In the genomic region with DNA sequence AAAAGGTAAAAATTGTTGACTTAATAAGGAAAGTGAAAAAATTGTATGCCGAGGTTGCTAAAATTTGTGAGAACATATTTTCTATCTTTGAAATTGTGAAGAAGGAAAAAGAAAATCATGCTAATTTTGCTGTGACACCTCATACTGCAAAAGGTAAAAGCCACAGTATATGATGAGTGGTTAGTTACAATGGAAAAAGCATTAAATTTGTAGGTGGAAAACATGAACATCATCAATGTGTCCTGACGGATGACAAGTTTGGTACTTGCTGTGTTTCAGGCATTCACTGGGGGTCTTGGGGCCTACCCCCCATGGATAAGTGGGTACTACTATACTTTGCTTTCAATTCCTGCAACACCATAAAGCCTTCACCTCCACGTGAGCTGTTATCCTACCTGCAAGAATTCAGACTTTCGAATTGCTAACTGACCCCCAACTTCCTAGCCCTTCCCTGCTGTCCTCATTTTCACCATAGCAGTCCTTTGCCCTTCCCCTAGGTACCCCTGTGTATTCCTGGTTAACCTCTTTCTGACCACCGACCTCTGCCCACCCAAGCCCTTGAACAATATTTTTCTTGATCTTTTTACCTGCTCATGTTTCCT, we compare ENCODE assay signal across 9 cellular contexts.
DNase-seq lines count a peak whose midpoint lies in the region; ATAC-seq and TF ChIP-seq lines count a peak whose summit lies in the region.
"Had no signal": no experiment of that assay in that cellular context is flagged by ENCODE, and none has a peak within 500 bp of the region (broad histone marks: within the 10 kb centered on the region; RNA-seq: fewer than 3 reads in every experiment).

No MANE protein-coding gene starts in this region.

- H3K9me3 ChIP-seq in left ventricle myocardium inferior (replicated peaks) (no peaks in the 10 kb centered on the region), transverse colon (no peaks in the 10 kb centered on the region)

- H3K4me1 Mint-ChIP-seq in T-helper 2 cell treated with Interferon-gamma antibody and Interleukin-4, amounts not matched to agents 5 μg/mL and 100 μg/mL, for 36 hours (ENCODE audit: low read depth): peaks cover 59% of the 10 kb centered on the region
- peaks cover 18% of the 10 kb centered on the region for H3K4me1 Mint-ChIP-seq in endothelial cell (ENCODE audit: unreplicated experiment)

- peaks cover 6% of the 10 kb centered on the region for H3K36me3 Mint-ChIP-seq in T-helper 2 cell treated with Interferon-gamma antibody and Interleukin-4, amounts not matched to agents 5 μg/mL and 100 μg/mL, for 36 hours (ENCODE audit: low read depth)
- H3K36me3 Mint-ChIP-seq in endothelial cell (ENCODE audit: low read depth, unreplicated experiment): no peaks in the 10 kb centered on the region

- intact Hi-C loops in left ventricle myocardium inferior (cut with micrococcal nuclease): no loop called here
- intact Hi-C loops in left ventricle myocardium superior (cut with micrococcal nuclease): loop anchor here (10.0 kb wide), 1 partner anchor 54 kb away; no protein-coding TSS in a partner anchor
- intact Hi-C loops in transverse colon (cut with DNase I; ENCODE audit: low total_unique reads): loop anchor here (10.0 kb wide), 1 partner anchor 64 kb away; the partner anchor contains the start of gene RAB7A

- TF ChIP-seq POLR2A in transverse colon (IDR thresholded peaks at IDR 0.05): no peak

- H3K27ac Mint-ChIP-seq in T-helper 2 cell treated with Interferon-gamma antibody and Interleukin-4, amounts not matched to agents 5 μg/mL and 100 μg/mL, for 36 hours: peak overlapping the region; percentile 95
- H3K27ac Mint-ChIP-seq in endothelial cell (ENCODE audit: unreplicated experiment): no peak overlapping the region

- in situ Hi-C loops in transverse colon (cut with MboI; ENCODE audit: low pct_ligation_motif_present in 1 of 4, low pct_unique_long_range_greater_than_20kb in 1 of 4, low sequenced_read_pairs in 3 of 4): loop anchor here in 1 of 4 donors (25.0 kb wide), 1 partner anchor 101 kb away; no protein-coding TSS in a partner anchor

- ATAC-seq in left ventricle myocardium superior: no peak

- no peak for TF ChIP-seq EP300 in transverse colon (IDR thresholded peaks at IDR 0.05; ENCODE audit: low read depth)

- H3K36me3 ChIP-seq in left ventricle myocardium inferior (no peaks in the 10 kb centered on the region), transverse colon (no peaks in the 10 kb centered on the region)

- H3K27me3 ChIP-seq in left ventricle myocardium inferior (ENCODE audit: low read depth) (no peaks in the 10 kb centered on the region), transverse colon (no peaks in the 10 kb centered on the region)
- H3K27me3 ChIP-seq: dorsolateral prefrontal cortex had no signal

- 81 to 91% methylated on average over 4 to 5 of the region's 5 CpGs for WGBS in transverse colon (ENCODE audit: low coverage in 1 of 2), 2 donors

- DNase-seq in left ventricle myocardium inferior (no peak), left ventricle myocardium superior (no peak), endothelial cell (ENCODE audit: low spot score) (no peak), transverse colon (no peak), NCI-H345 (lab: John Stamatoyannopoulos, UW) (no peak), amniotic stem cell (lab: John Stamatoyannopoulos, UW) (no peak), NCI-H187 treated with DMSO at 0.1 percent for 48 hours (lab: John Stamatoyannopoulos, UW) (no peak)
- DNase-seq in T-helper 2 cell treated with Interferon-gamma antibody and Interleukin-4, amounts not matched to agents 5 μg/mL and 100 μg/mL, for 36 hours (ENCODE audit: low spot score): no peak
- DNase-seq: dorsolateral prefrontal cortex had no signal

- no peak for TF ChIP-seq CTCF in left ventricle myocardium inferior (IDR thresholded peaks at IDR 0.05; ENCODE audit: borderline replicate concordance)
- no peak for TF ChIP-seq CTCF in endothelial cell (IDR thresholded peaks at IDR 0.05; ENCODE audit: unreplicated experiment)
- TF ChIP-seq CTCF in transverse colon (IDR thresholded peaks at IDR 0.05): no peak

- no peaks in the 10 kb centered on the region for H3K27me3 Mint-ChIP-seq in T-helper 2 cell treated with Interferon-gamma antibody and Interleukin-4, amounts not matched to agents 5 μg/mL and 100 μg/mL, for 36 hours (ENCODE audit: low read depth)
- H3K27me3 Mint-ChIP-seq in endothelial cell (ENCODE audit: unreplicated experiment): no peaks in the 10 kb centered on the region

- no peak overlapping the region for H3K4me3 ChIP-seq in left ventricle myocardium inferior
- H3K4me3 ChIP-seq in transverse colon: no peak overlapping the region

- H3K4me1 ChIP-seq in left ventricle myocardium inferior (peaks cover 96% of the 10 kb centered on the region), transverse colon (peaks cover 14 to 69% (median 27%) of the 10 kb centered on the region in 4 donors)

- no peaks in the 10 kb centered on the region for H3K9me3 Mint-ChIP-seq in T-helper 2 cell treated with Interferon-gamma antibody and Interleukin-4, amounts not matched to agents 5 μg/mL and 100 μg/mL, for 36 hours
- H3K9me3 Mint-ChIP-seq in endothelial cell (ENCODE audit: unreplicated experiment): no peaks in the 10 kb centered on the region

- H3K27ac ChIP-seq in left ventricle myocardium inferior (replicated peaks): peak overlapping the region; percentile 78
- peak overlapping the region; percentile 7 to 44 (median 24) for H3K27ac ChIP-seq in transverse colon

- H3K4me3 Mint-ChIP-seq in T-helper 2 cell treated with Interferon-gamma antibody and Interleukin-4, amounts not matched to agents 5 μg/mL and 100 μg/mL, for 36 hours: peak overlapping the region; percentile 84
- peak overlapping the region; percentile 6 for H3K4me3 Mint-ChIP-seq in endothelial cell (ENCODE audit: unreplicated experiment)
